17 cellular contexts compared by ENCODE assay signal in genomic region chr9:120654278-120654677, GRCh38. TPM values are rescaled to one million over a fixed set of nuclear protein-coding genes. Genes with fewer than 3 reads are reported as not detected.
DNase-seq lines count a peak whose midpoint lies in the region; ATAC-seq, FAIRE-seq and TF ChIP-seq lines count a peak whose summit lies in the region.
"Had no signal": no experiment of that assay in that cellular context is flagged by ENCODE, and none has a peak within 500 bp of the region (broad histone marks: within the 10 kb centered on the region; RNA-seq: fewer than 3 reads in every experiment).

No MANE protein-coding gene starts in this region.

- TF ChIP-seq POLR2A in GM12891 (IDR thresholded peaks at IDR 0.05; ENCODE audit: low read depth, low read length): no peak

- DNase-seq in GM12891 (ENCODE audit: insufficient read length, low spot score) (no peak), M059J (ENCODE audit: low read depth) (peak; percentile 6), fibroblast of mammary gland (ENCODE audit: low read depth) (peak; percentile 7), renal cortical epithelial cell (ENCODE audit: low read depth) (peak; percentile 19), NOMO-1 treated with dmso at 0.1 percent for 144 hours (lab: John Stamatoyannopoulos, UW; ENCODE audit: unreplicated experiment) (no peak), mesothelial cell of epicardium (ENCODE audit: low spot score in 2 of 2, unreplicated experiment in 2 of 2) (no peak)
- DNase-seq: CD4-positive, alpha-beta T cell; COR-L47; DMS 273 treated with DMSO at 0.1 percent for 48 hours; H9; NCI-H1105 treated with DMSO at 0.1 percent for 48 hours; NCI-H1694; NCI-H446 treated with DMSO at 0.1 percent for 48 hours; NCI-H526 treated with DMSO at 0.1 percent for 48 hours; Right ventricle myocardium superior had no signal

- no peaks in the 10 kb centered on the region for H3K27me3 Mint-ChIP-seq in mesothelial cell of epicardium (ENCODE audit: low read depth)
- H3K27me3 Mint-ChIP-seq: CD4-positive, alpha-beta T cell had no signal

- TF ChIP-seq CTCF in fibroblast of mammary gland (conservative IDR thresholded peaks at IDR 0.05; ENCODE audit: control insufficient read depth, insufficient read depth, low read depth, low read length) (no peak), mesothelial cell of epicardium (IDR thresholded peaks at IDR 0.05; ENCODE audit: unreplicated experiment) (no peak)

- H3K27ac Mint-ChIP-seq in mesothelial cell of epicardium: no peak overlapping the region
- H3K27ac Mint-ChIP-seq: CD4-positive, alpha-beta T cell had no signal

- peak; percentile 50 for FAIRE-seq in GM12891 (lab: Jason Lieb, UNC)

- ATAC-seq in GM18873 (IDR thresholded peaks at IDR 0.05; ENCODE audit: low FRiP score, unreplicated experiment): no peak

- no peaks in the 10 kb centered on the region for H3K4me1 Mint-ChIP-seq in mesothelial cell of epicardium
- H3K4me1 Mint-ChIP-seq: H9 had no signal

- no peaks in the 10 kb centered on the region for H3K36me3 Mint-ChIP-seq in mesothelial cell of epicardium

- no peak overlapping the region for H3K4me3 ChIP-seq in fibroblast of mammary gland (ENCODE audit: control insufficient read depth, low read depth, low read length)
- H3K4me3 ChIP-seq: BLaER1 had no signal

- H3K9me3 Mint-ChIP-seq in mesothelial cell of epicardium: no peaks in the 10 kb centered on the region
- H3K9me3 Mint-ChIP-seq: CD4-positive, alpha-beta T cell; H9 had no signal

- H3K4me3 Mint-ChIP-seq in mesothelial cell of epicardium: no peak overlapping the region
- H3K4me3 Mint-ChIP-seq: CD4-positive, alpha-beta T cell; H9 had no signal

TF ChIP-seq in GM12891, 5 proteins besides CTCF, POLR2A, EP300 and RAD21:
- TF ChIP-seq SPI1 (IDR thresholded peaks at IDR 0.05; ENCODE audit: low read depth, low read length) (no peak), POLR2AphosphoS5 (IDR thresholded peaks at IDR 0.05; ENCODE audit: low read depth, low read length) (no peak), POU2F2 (IDR thresholded peaks at IDR 0.05; ENCODE audit: low read depth, low read length) (no peak), PAX5 (IDR thresholded peaks at IDR 0.05; ENCODE audit: insufficient read depth, low read length, severe bottlenecking) (no peak)

RNA-seq across cellular contexts. Expression of gene MEGF9, which starts 60.0 kb away (rescaled TPM):
- 0.63 TPM for polyA plus RNA-seq in GM12891 (2012; ENCODE audit: low read depth, missing spikeins)
- 6.4 and 15.0 TPM in 2 replicates for total RNA-seq in M059J (2014; rRNA removed; shearing (Covaris generic))
- 16.5 and 28.0 TPM in 2 replicates for total RNA-seq in renal cortical epithelial cell
- total RNA-seq in mesothelial cell of epicardium: 15.7 to 16.3 TPM (median 15.7 TPM) in 3 replicates

Comparison
In these comparisons a context has a peak if more than half of its experiments do, and no peak if none do; other contexts are left out.
1. DNase-seq: peak in M059J (single experiment), fibroblast of mammary gland (single experiment) and renal cortical epithelial cell (single experiment); none in GM12891 (single experiment), NOMO-1 treated with dmso at 0.1 percent for 144 hours (single experiment) and mesothelial cell of epicardium (0 of 2).